18 cellular contexts compared by ENCODE assay signal in genomic region chr19:10838377-10838776, GRCh38. TPM values are rescaled to one million over a fixed set of nuclear protein-coding genes. Genes with fewer than 3 reads are reported as not detected.
"Had no signal": no experiment of that assay in that cellular context is flagged by ENCODE, and none has a peak within 500 bp of the region (broad histone marks: within the 10 kb centered on the region; RNA-seq: fewer than 3 reads in every experiment).

No MANE protein-coding gene starts in this region.

- ATAC-seq: heart left ventricle, left colon, left ventricle myocardium superior had no signal

- DNase-seq: foreskin melanocyte; heart left ventricle; hippocampal formation; left colon; left ventricle myocardium superior; mesendoderm; naive B cell; small intestine; stimulated activated CD4-positive, alpha-beta T cell treated with anti-CD3 and anti-CD28 coated beads, Interleukin-12 subunit alpha, Interleukin-12 subunit beta, amount 100 ng/mL, for 4 hours; stimulated activated CD4-positive, alpha-beta T cell treated with anti-CD3 and anti-CD28 coated beads, Interleukin-2, amount 100 ng/mL, for 48 hours; stimulated activated naive CD4-positive, alpha-beta T cell treated with Interleukin-2 at 50 U/mL for 16 hours; trophoblast cell had no signal

- H3K4me3 ChIP-seq: heart left ventricle, lung had no signal

- H3K4me3 Mint-ChIP-seq: dendritic cell treated with granulocyte-macrophage colony-stimulating factor and Interleukin-4, amounts not matched to agents 40 ng/mL and 50 ng/mL, for 4 days had no signal

- H3K27me3 Mint-ChIP-seq: dendritic cell treated with granulocyte-macrophage colony-stimulating factor and Interleukin-4, amounts not matched to agents 40 ng/mL and 50 ng/mL, for 4 days had no signal

- FAIRE-seq: colon, endothelial cell of umbilical vein, small intestine had no signal

- H3K27ac ChIP-seq: heart left ventricle had no signal

- H3K27me3 ChIP-seq: heart left ventricle had no signal

- H3K27ac Mint-ChIP-seq: dendritic cell treated with granulocyte-macrophage colony-stimulating factor and Interleukin-4, amounts not matched to agents 40 ng/mL and 50 ng/mL, for 4 days; nephron had no signal

RNA-seq across cellular contexts. Expression of gene C19orf38, which starts 9.8 kb away (rescaled TPM):
- total RNA-seq: endothelial cell of umbilical vein, pulmonary artery endothelial cell had no signal
- polyA plus RNA-seq: endothelial cell of umbilical vein had no signal
